17 cellular contexts compared by ENCODE assay signal in the genomic region with DNA sequence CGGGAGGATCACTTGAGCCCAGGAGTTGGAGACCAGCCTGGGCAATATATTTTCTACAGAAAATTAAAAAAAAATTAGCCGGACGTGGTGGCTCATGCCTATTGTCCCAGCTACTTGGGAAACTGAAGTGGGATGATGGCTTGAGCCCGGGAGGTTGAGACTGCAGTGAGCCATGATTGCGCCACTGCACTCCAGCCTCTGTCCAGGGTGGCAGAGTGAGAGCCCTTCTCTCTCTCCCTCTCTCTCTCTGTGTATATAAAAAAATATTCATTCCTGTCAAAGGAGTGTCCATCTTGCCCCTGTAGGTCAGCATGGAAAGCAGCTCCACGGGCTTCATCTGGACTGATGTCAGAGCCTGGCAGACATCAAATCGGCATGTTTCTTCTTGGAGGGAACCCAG. TPM values are rescaled to one million over a fixed set of nuclear protein-coding genes. Genes with fewer than 3 reads are reported as not detected.
"Had no signal": no experiment of that assay in that cellular context is flagged by ENCODE, and none has a peak within 500 bp of the region (broad histone marks: within the 10 kb centered on the region; RNA-seq: fewer than 3 reads in every experiment).

No MANE protein-coding gene starts in this region.

- H3K27ac ChIP-seq: RWPE1 had no signal

- H3K9me3 Mint-ChIP-seq: IgD-negative memory B cell had no signal

- H3K36me3 Mint-ChIP-seq: IgD-negative memory B cell had no signal

- DNase-seq: KBM-7, NCI-H1092, NCI-H1105 treated with DMSO at 0.1 percent for 48 hours, NCI-H1417 treated with DMSO at 0.1 percent for 48 hours, NCI-H146, NCI-H1694 treated with DMSO at 0.1 percent for 48 hours, NCI-H1930, NCI-H2081, NCI-H2107, NCI-H2227 treated with DMSO at 0.1 percent for 48 hours, NCI-H524, NCI-H526 treated with DMSO at 0.1 percent for 48 hours, NCI-H774, SHP77 had no signal

- H3K4me3 Mint-ChIP-seq: IgD-negative memory B cell had no signal

- H3K27ac Mint-ChIP-seq: IgD-negative memory B cell had no signal

- H3K4me1 Mint-ChIP-seq: IgD-negative memory B cell had no signal

RNA-seq across cellular contexts. Expression of a gene that starts 31.2 kb away (rescaled TPM):
- total RNA-seq: HT-29 had no signal
- polyA plus RNA-seq: IgD-negative memory B cell had no signal
